Comparison of ENCODE assay signal across 29 cellular contexts in the genomic region with DNA sequence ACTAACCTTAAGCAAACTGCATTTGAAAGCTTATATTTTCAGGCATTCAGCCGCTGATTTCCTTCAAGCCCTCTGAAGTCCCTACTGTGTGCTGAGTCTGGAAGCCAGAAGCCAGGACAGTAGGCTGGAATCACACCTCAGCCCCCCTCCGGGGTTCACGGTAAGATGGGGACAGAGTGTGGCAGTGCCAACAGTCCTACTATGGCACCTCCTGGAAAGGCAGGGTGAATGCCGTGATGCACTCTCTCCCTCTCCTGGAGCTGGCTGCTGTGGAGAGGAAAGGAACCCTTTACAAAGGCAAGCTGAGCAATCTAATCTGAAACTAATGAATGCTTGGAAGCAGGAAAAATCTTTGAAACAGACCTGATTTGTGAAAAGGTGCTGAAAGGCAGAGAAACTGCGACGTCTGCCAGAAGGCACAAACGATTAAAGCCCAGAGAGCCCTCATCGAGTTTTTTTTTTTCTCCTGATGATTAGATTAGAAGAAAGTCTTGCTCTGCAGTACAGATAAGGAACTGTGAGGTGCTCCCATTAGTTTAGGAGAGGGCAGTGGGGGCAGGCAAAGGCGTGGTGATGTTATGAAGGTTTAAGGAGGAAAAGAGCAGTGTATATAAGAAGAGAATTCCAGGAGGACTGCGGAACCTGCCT. TPM values are rescaled to one million over a fixed set of nuclear protein-coding genes. Genes with fewer than 3 reads are reported as not detected.
A peak's percentile ranks its signal among the peaks of the same experiment; 100 is the strongest.
DNase-seq lines count a peak whose midpoint lies in the region; ATAC-seq, FAIRE-seq and TF ChIP-seq lines count a peak whose summit lies in the region.
"Had no signal": no experiment of that assay in that cellular context is flagged by ENCODE, and none has a peak within 500 bp of the region (broad histone marks: within the 10 kb centered on the region; RNA-seq: fewer than 3 reads in every experiment).

No MANE protein-coding gene starts in this region.

- H3K79me2 ChIP-seq in HepG2 (ENCODE audit: insufficient read depth, low read length), result peaks cover under 1% of the 10 kb centered on the region
- no peaks in the 10 kb centered on the region for H3K79me2 ChIP-seq in K562 (ENCODE audit: control insufficient read depth, insufficient read depth, low read length)

- H3K27me3 Mint-ChIP-seq in nephron progenitor cell (ENCODE audit: low read depth, poor library complexity), result no peaks in the 10 kb centered on the region
- H3K27me3 Mint-ChIP-seq: activated CD4-positive, alpha-beta T cell treated with anti-CD3 and anti-CD28 coated beads, Interleukin-2, amount 10 ng/mL, durations not matched to agents 24 days and 14 days; activated naive CD8-positive, alpha-beta T cell had no signal

- H3K9me3 ChIP-seq in HepG2 (ENCODE audit: low read length) (no peaks in the 10 kb centered on the region), right lobe of liver (no peaks in the 10 kb centered on the region), K562 (replicated peaks; ENCODE audit: control insufficient read depth, insufficient read depth, low read depth, low read length) (no peaks in the 10 kb centered on the region), mesodermal cell (ENCODE audit: control insufficient read depth, low read length) (no peaks in the 10 kb centered on the region)
- H3K9me3 ChIP-seq: mucosa of descending colon, thoracic aorta had no signal

- TF ChIP-seq RAD21 in HepG2 (CRISPR knock-in tag; IDR thresholded peaks at IDR 0.05) (no peak), K562 (CRISPR knock-in tag; conservative IDR thresholded peaks at IDR 0.05 in 1 of 2, IDR thresholded peaks at IDR 0.05 in 1 of 2) (no peak)

- no peaks in the 10 kb centered on the region for H3K36me3 Mint-ChIP-seq in nephron progenitor cell (ENCODE audit: low read depth)
- H3K36me3 Mint-ChIP-seq: natural killer cell had no signal

- in situ Hi-C loops in HepG2 (cut with HindIII; ENCODE audit: extremely low pct_ligation_motif_present, low pct_unique_long_range_greater_than_20kb) (no loop called here), K562 (cut with MboI) (no loop called here)

- TF ChIP-seq CTCF in HepG2 (CRISPR knock-in tag; IDR thresholded peaks at IDR 0.05), result no peak
- no peak for TF ChIP-seq CTCF in right lobe of liver (IDR thresholded peaks at IDR 0.05)
- no peak for TF ChIP-seq CTCF in K562 (IDR thresholded peaks at IDR 0.05 in 2 of 3, conservative IDR thresholded peaks at IDR 0.05 in 1 of 3; ENCODE audit: insufficient read depth in 2 of 3, low read depth in 1 of 3, low read length in 3 of 3)
- no peak for TF ChIP-seq CTCF in nephron progenitor cell (IDR thresholded peaks at IDR 0.05)

- ATAC-seq in HepG2 (no peak), right lobe of liver (no peak), K562 (no peak; the same call in 2 of the 3 replicates), HG02610 (IDR thresholded peaks at IDR 0.05; ENCODE audit: unreplicated experiment) (no peak)
- ATAC-seq: GM12878, natural killer cell had no signal

- no peak for DNase-seq in HepG2 (ENCODE audit: low spot score)
- no peak for DNase-seq in right lobe of liver
- no peak for DNase-seq in K562 (ENCODE audit: extremely low read depth in 1 of 4, low spot score in 3 of 4)
- DNase-seq in Ammon's horn (ENCODE audit: low spot score), result no peak
- DNase-seq in nephron progenitor cell, result no peak
- DNase-seq: ACHN; activated CD4-positive, alpha-beta T cell treated with anti-CD3 and anti-CD28 coated beads, Interleukin-2, amount 10 ng/mL, durations not matched to agents 24 days and 14 days; activated CD8-positive, alpha-beta memory T cell treated with anti-CD3 and anti-CD28 coated beads for 24 hours; activated T-cell treated with anti-CD3 and anti-CD28 coated beads for 4 hours; DMS153; HCEC 1CT; kidney; natural killer cell; NCI-H1436 treated with DMSO at 0.1 percent for 48 hours; NCI-H2081 treated with DMSO at 0.1 percent for 48 hours; NCI-H345; NCI-H69; SIG-M5; stimulated activated naive CD4-positive, alpha-beta T cell treated with Interleukin-2 at 50 U/mL for 16 hours; T1000; WERI-Rb-1 had no signal

- no peaks in the 10 kb centered on the region for H3K9me1 ChIP-seq in K562 (ENCODE audit: control insufficient read depth, insufficient read depth, low read length)

- H3K27ac Mint-ChIP-seq in nephron progenitor cell, result no peak overlapping the region
- H3K27ac Mint-ChIP-seq: activated CD4-positive, alpha-beta T cell treated with anti-CD3 and anti-CD28 coated beads, Interleukin-2, amount 10 ng/mL, durations not matched to agents 24 days and 14 days; activated naive CD8-positive, alpha-beta T cell; natural killer cell had no signal

- peaks cover 31% of the 10 kb centered on the region for H3K4me1 Mint-ChIP-seq in nephron progenitor cell

- H3K36me3 ChIP-seq in HepG2 (replicated peaks in 1 of 2; ENCODE audit: control insufficient read depth in 1 of 2, insufficient read depth in 2 of 2, low read length in 2 of 2) (peaks cover 6 to 14% of the 10 kb centered on the region in 2 experiments; a peak in 4 of 5 replicates), right lobe of liver (no peaks in the 10 kb centered on the region), K562 (ENCODE audit: control insufficient read depth, insufficient read depth, low read length) (no peaks in the 10 kb centered on the region), mesodermal cell (ENCODE audit: control insufficient read depth, insufficient read depth, low read length) (no peaks in the 10 kb centered on the region)

- H3K27me3 ChIP-seq in HepG2 (ENCODE audit: control insufficient read depth in 1 of 2, insufficient read depth in 2 of 2, low read length in 2 of 2) (no peaks in the 10 kb centered on the region), right lobe of liver (no peaks in the 10 kb centered on the region), K562 (ENCODE audit: control insufficient read depth in 2 of 2, insufficient read depth in 2 of 2, low read length in 2 of 2) (peaks cover 17 to 29% of the 10 kb centered on the region in 2 experiments)

- H2AFZ ChIP-seq in HepG2 (ENCODE audit: low read length), result no peak overlapping the region
- no peak overlapping the region for H2AFZ ChIP-seq in K562 (ENCODE audit: low read depth, low read length)

- H3K4me2 ChIP-seq in HepG2 (ENCODE audit: low read depth, low read length) (no peak overlapping the region), K562 (ENCODE audit: insufficient read depth, low read length) (no peak overlapping the region)

- no peak for TF ChIP-seq POLR2A in HepG2 (IDR thresholded peaks at IDR 0.05; ENCODE audit: insufficient read depth in 1 of 2, low read depth in 2 of 2, low read length in 2 of 2)
- TF ChIP-seq POLR2A in right lobe of liver (IDR thresholded peaks at IDR 0.05), result no peak
- TF ChIP-seq POLR2A in K562 (conservative IDR thresholded peaks at IDR 0.05), result no peak

- no peak for FAIRE-seq in HepG2 (lab: Jason Lieb, UNC)
- FAIRE-seq in K562 (lab: Jason Lieb, UNC), result no peak
- FAIRE-seq: bronchial epithelial cell, GM12878, kidney had no signal

- no peaks in the 10 kb centered on the region for H3K9me3 Mint-ChIP-seq in nephron progenitor cell
- H3K9me3 Mint-ChIP-seq: activated CD4-positive, alpha-beta T cell treated with anti-CD3 and anti-CD28 coated beads, Interleukin-2, amount 10 ng/mL, durations not matched to agents 24 days and 14 days; natural killer cell had no signal

- H3K4me3 ChIP-seq in HepG2 (replicated peaks in 1 of 3; ENCODE audit: insufficient read depth in 1 of 3, low read depth in 2 of 3, low read length in 3 of 3), result no peak overlapping the region
- H3K4me3 ChIP-seq in right lobe of liver, result no peak overlapping the region
- H3K4me3 ChIP-seq in K562, result no peak overlapping the region
- H3K4me3 ChIP-seq in mesodermal cell (ENCODE audit: extremely low read depth, insufficient read depth, low read length, poor library complexity, severe bottlenecking), result no peak overlapping the region
- H3K4me3 ChIP-seq: coronary artery, GM12878, mucosa of descending colon, thoracic aorta had no signal

- BruUV-seq in HepG2 (replicated peaks; lab: Mats Ljungman, UMichigan) (no TSS peak), K562 (replicated peaks; lab: Mats Ljungman, UMichigan) (no TSS peak)

- no peak overlapping the region for H3K4me3 Mint-ChIP-seq in nephron progenitor cell
- H3K4me3 Mint-ChIP-seq: activated CD4-positive, alpha-beta T cell treated with anti-CD3 and anti-CD28 coated beads, Interleukin-2, amount 10 ng/mL, durations not matched to agents 24 days and 14 days; activated naive CD8-positive, alpha-beta T cell; natural killer cell had no signal

- TF ChIP-seq EP300 in HepG2 (IDR thresholded peaks at IDR 0.05; ENCODE audit: low read depth in 2 of 2, low read length in 2 of 2) (no peak), HepG2 (CRISPR knock-in tag; IDR thresholded peaks at IDR 0.05; ENCODE audit: borderline replicate concordance) (no peak), K562 (IDR thresholded peaks at IDR 0.05; ENCODE audit: low read length) (no peak)

- POLR2A ChIA-PET in HepG2 (lab: Yijun Ruan, JAX) (no interaction called here), K562 (lab: Yijun Ruan, JAX) (interaction anchor here (0.9 kb wide), 1 partner anchor 10 kb away, joined by 5 read pairs; no protein-coding TSS in a partner anchor)

- 96% methylated on average over 10 of the region's 10 CpGs for WGBS in HepG2 (ENCODE audit: low lambda C conversion rate)
- 70% methylated on average over 10 of the region's 10 CpGs for whole genome bisulfite sequencing in right lobe of liver (ENCODE audit: insufficient coverage, low coverage, low lambda C conversion rate, missing lambda C conversion rate)
- under 1% methylated on average over 10 of the region's 10 CpGs for WGBS in K562 (ENCODE audit: insufficient coverage, low coverage, missing lambda C conversion rate)
- 62 to 70% methylated on average over 9 to 10 of the region's 10 CpGs for WGBS in mesodermal cell (ENCODE audit: insufficient coverage in 2 of 2), 2 experiments

- H3K4me1 ChIP-seq in HepG2 (ENCODE audit: insufficient read depth, low read length), result peaks cover 20% of the 10 kb centered on the region
- peaks cover 0 to 4% (median 0%) of the 10 kb centered on the region in 4 donors for H3K4me1 ChIP-seq in right lobe of liver
- no peaks in the 10 kb centered on the region for H3K4me1 ChIP-seq in K562 (replicated peaks in 1 of 2; ENCODE audit: control insufficient read depth in 2 of 2, insufficient read depth in 2 of 2, low read length in 2 of 2)
- H3K4me1 ChIP-seq in mesodermal cell (ENCODE audit: control insufficient read depth, insufficient read depth, low read length, poor library complexity, severe bottlenecking), result peaks cover 4% of the 10 kb centered on the region

- no peak overlapping the region for H3K27ac ChIP-seq in HepG2 (ENCODE audit: extremely low read length, insufficient read depth, low read length)
- no peak overlapping the region for H3K27ac ChIP-seq in right lobe of liver
- no peak overlapping the region for H3K27ac ChIP-seq in K562 (ENCODE audit: extremely low read depth, low read depth, low read length)
- H3K27ac ChIP-seq in mesodermal cell (ENCODE audit: low read depth, low read length, severe bottlenecking), result peak overlapping the region; percentile 32
- H3K27ac ChIP-seq: coronary artery, thoracic aorta, WERI-Rb-1 had no signal

- H4K20me1 ChIP-seq in HepG2 (ENCODE audit: insufficient read depth, low read length) (no peaks in the 10 kb centered on the region), K562 (replicated peaks; ENCODE audit: control insufficient read depth, insufficient read depth, low read length) (peaks cover 13% of the 10 kb centered on the region)

- CTCF ChIA-PET in HepG2 (lab: Yijun Ruan, JAX; ENCODE audit: low intra/inter-chr PET ratio, low total read pairs) (no interaction called here), K562 (lab: Yijun Ruan, JAX; ENCODE audit: low intra/inter-chr PET ratio) (no interaction called here)

- intact Hi-C loops in HepG2 (cut with micrococcal nuclease; ENCODE audit: unreplicated experiment), result no loop called here
- intact Hi-C loops in right lobe of liver (cut with DNase I), result no loop called here
- intact Hi-C loops in K562 (cut with micrococcal nuclease), result no loop called here

- H3K9ac ChIP-seq in HepG2 (ENCODE audit: insufficient read depth, low read depth, low read length) (no peak overlapping the region), K562 (ENCODE audit: insufficient read depth in 1 of 2, low read depth in 2 of 2, low read length in 2 of 2) (no peak overlapping the region)

RNA-seq across cellular contexts. Expression of a gene that starts 21.0 kb away (rescaled TPM):
- total RNA-seq in HepG2 (2016; rRNA removed; fragmentation: Illumina TruSeq; extraction: Trizol), result 20.5 and 25.0 TPM in 2 replicates
- 30.6 and 33.5 TPM in 2 replicates for total RNA-seq in HepG2 (2016; cell fraction: cytosol; rRNA removed; fragmentation: Illumina TruSeq; extraction: Trizol; ENCODE audit: low read depth)
- total RNA-seq in HepG2 (2016; cell fraction: insoluble cytoplasmic fraction; rRNA removed; fragmentation: Illumina TruSeq; extraction: Trizol), result 16.2 and 25.0 TPM in 2 replicates
- total RNA-seq in HepG2 (2016; cell fraction: membrane; rRNA removed; fragmentation: Illumina TruSeq; extraction: Trizol), result 65.6 and 68.7 TPM in 2 replicates
- 32.7 and 39.4 TPM in 2 replicates for total RNA-seq in HepG2 (2016; cell fraction: nucleus; rRNA removed; fragmentation: Illumina TruSeq; extraction: Trizol)
- polyA plus RNA-seq in HepG2 (2011; rRNA removed), result 36.0 and 37.5 TPM in 2 replicates
- 42.6 and 44.0 TPM in 2 replicates for polyA plus RNA-seq in HepG2 (2011; cell fraction: cytosol; rRNA removed)
- 25.8 and 30.6 TPM in 2 replicates for polyA plus RNA-seq in HepG2 (2011; cell fraction: nucleus; rRNA removed)
- polyA plus RNA-seq in HepG2 (2012), result 30.1 and 34.0 TPM in 2 replicates
- 56.4 and 58.7 TPM in 2 replicates for polyA plus RNA-seq in HepG2 (2016; cell fraction: cytosol; fragmentation: Illumina TruSeq; extraction: Trizol; ENCODE audit: low read depth)
- polyA plus RNA-seq in HepG2 (2016; cell fraction: insoluble cytoplasmic fraction; fragmentation: Illumina TruSeq; extraction: Trizol; ENCODE audit: low read depth), result 31.3 and 37.0 TPM in 2 replicates
- polyA plus RNA-seq in HepG2 (2016; cell fraction: membrane; fragmentation: Illumina TruSeq; extraction: Trizol; ENCODE audit: low read depth), result 82.3 and 96.6 TPM in 2 replicates
- polyA plus RNA-seq in HepG2 (2016; cell fraction: nucleus; fragmentation: Illumina TruSeq; extraction: Trizol; ENCODE audit: insufficient read depth, low read depth), result 37.3 and 45.0 TPM in 2 replicates
- polyA minus RNA-seq in HepG2 (2011; rRNA and poly(A)+ RNA removed; ENCODE audit: low replicate concordance), result 91.4 and 122 TPM in 2 replicates
- 20.7 and 21.6 TPM in 2 replicates for polyA minus RNA-seq in HepG2 (2011; cell fraction: cytosol; rRNA and poly(A)+ RNA removed)
- 54.6 and 56.5 TPM in 2 replicates for polyA minus RNA-seq in HepG2 (2011; cell fraction: nucleus; rRNA and poly(A)+ RNA removed)
- 100 to 1,000 TPM in 1 of 6 experiments, 10 to 100 TPM in 5; 38.5 to 121 (median 61.9) TPM for total RNA-seq in right lobe of liver
- total RNA-seq in K562 (2011; cell fraction: chromatin; rRNA removed; ENCODE audit: low replicate concordance), result 15.5 and 25.4 TPM in 2 replicates
- total RNA-seq in K562 (2011; cell fraction: nucleolus; rRNA removed), result 13.8 and 14.9 TPM in 2 replicates
- total RNA-seq in K562 (2011; cell fraction: nucleoplasm; rRNA removed), result 20.8 and 36.6 TPM in 2 replicates
- 1.3 and 3.1 TPM in 2 replicates for total RNA-seq in K562 (2014; rRNA removed)
- 4.4 and 4.5 TPM in 2 replicates for total RNA-seq in K562 (2014; rRNA removed; fragmentation: Illumina TruSeq; extraction: Trizol)
- 2.8 and 3.2 TPM in 2 replicates for total RNA-seq in K562 (2015; rRNA removed; fragmentation: Illumina TruSeq; extraction: Trizol)
- 12.2 and 13.4 TPM in 2 replicates for total RNA-seq in K562 (2021)
- 8.8 and 9.2 TPM in 2 replicates for polyA plus RNA-seq in K562 (2011; rRNA removed)
- 8.2 and 8.9 TPM in 2 replicates for polyA plus RNA-seq in K562 (2011; cell fraction: cytosol; rRNA removed)
- 6.1 and 6.8 TPM in 2 replicates for polyA plus RNA-seq in K562 (2011; cell fraction: nucleus; rRNA removed)
- 6.7 and 8.7 TPM in 2 replicates for polyA plus RNA-seq in K562 (2012)
- polyA plus RNA-seq in K562 (2014; fragmentation: Illumina TruSeq; extraction: Trizol), result 5.9 and 9.9 TPM in 2 replicates
- polyA plus RNA-seq in K562 (2014; fragmentation: Nextera tagmentation; extraction: Ambion mirVana), result under 1 TPM; 0.79 to 0.99 TPM
- 7.2 and 8.5 TPM in 2 replicates for polyA plus RNA-seq in K562 (2014; rRNA removed)
- polyA minus RNA-seq in K562 (2011; rRNA and poly(A)+ RNA removed), result 7.1 and 7.9 TPM in 2 replicates
- polyA minus RNA-seq in K562 (2011; cell fraction: cytosol; rRNA and poly(A)+ RNA removed), result 5.2 and 7.8 TPM in 2 replicates
- 8.1 and 9.0 TPM in 2 replicates for polyA minus RNA-seq in K562 (2011; cell fraction: nucleus; rRNA and poly(A)+ RNA removed)
- 9.7 TPM for polyA plus RNA-seq in mesodermal cell (2013, experiment 1 of 2)
- 9.7 TPM for polyA plus RNA-seq in mesodermal cell (2013, experiment 2 of 2)
